8 cellular contexts compared by ENCODE assay signal in the genomic region with DNA sequence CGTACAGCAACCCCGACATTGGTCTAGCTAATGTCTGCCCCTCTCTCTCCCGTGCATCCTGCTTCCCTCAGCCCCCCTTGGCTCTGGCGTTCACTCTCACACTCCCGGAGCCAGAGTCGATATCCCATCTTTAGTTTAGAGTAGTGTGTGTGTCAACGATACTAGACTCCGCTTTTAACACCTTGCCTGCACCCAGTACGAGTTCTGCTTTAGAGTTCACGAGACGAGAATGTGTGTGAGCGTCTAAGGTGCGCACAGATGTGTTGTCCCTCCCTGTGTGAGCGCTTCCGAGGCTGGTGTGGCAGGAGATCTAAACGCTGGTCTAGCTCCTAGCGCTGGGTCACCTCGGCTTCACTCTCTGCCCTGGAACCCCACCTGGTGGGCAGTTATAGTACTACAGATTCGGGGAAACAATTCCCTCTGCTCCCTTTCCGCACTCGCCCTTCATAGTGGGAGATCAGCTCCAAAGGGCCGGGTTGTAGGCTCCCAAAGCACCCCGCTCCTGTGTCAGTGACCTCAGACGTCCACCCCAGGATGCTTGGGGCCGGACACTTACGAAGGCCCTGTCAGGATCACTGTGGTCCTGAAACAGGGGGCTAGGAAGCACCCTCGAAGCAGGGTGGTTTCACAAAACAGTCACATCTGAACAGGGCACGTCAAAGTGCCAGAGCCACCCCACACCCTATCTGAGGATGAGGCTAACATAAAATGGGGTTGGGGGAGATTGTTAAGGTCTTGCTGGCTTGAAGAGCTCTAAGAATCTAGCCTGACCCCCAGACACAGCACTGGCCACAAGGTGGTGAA. TPM values are rescaled to one million over a fixed set of nuclear protein-coding genes. Genes with fewer than 3 reads are reported as not detected.
DNase-seq lines count a peak whose midpoint lies in the region; ATAC-seq, FAIRE-seq and TF ChIP-seq lines count a peak whose summit lies in the region.

No MANE protein-coding gene starts in this region.

- DNase-seq in activated gamma-delta T cell treated with Interleukin-2 at 50 U/mL for 16 hours (peak; percentile 56), activated gamma-delta T cell (lab: John Stamatoyannopoulos, UW) (no peak), NCI-H2227 (lab: John Stamatoyannopoulos, UW; ENCODE audit: unreplicated experiment) (peak; percentile 87), activated B cell treated with CpG ODN at 0.5 μM for 24 hours (no peak), kidney (peak; percentile 78)
- peak; percentile 28 for DNase-seq in central memory CD4-positive, alpha-beta T cell
- peak; percentile 79 for DNase-seq in stimulated activated CD4-positive, alpha-beta T cell treated with anti-CD3 and anti-CD28 coated beads, Interleukin-15, amount 100 ng/mL, for 24 hours

- H3K27me3 Mint-ChIP-seq in activated B cell treated with CpG ODN at 0.5 μM for 24 hours = peaks cover 65% of the 10 kb centered on the region

- peaks cover 40% of the 10 kb centered on the region for H3K4me1 Mint-ChIP-seq in activated B cell treated with CpG ODN at 0.5 μM for 24 hours

- ATAC-seq in HG03135 (IDR thresholded peaks at IDR 0.05; ENCODE audit: unreplicated experiment) (peak; percentile 81), activated B cell treated with CpG ODN at 0.5 μM for 24 hours (ENCODE audit: low read depth) (peak; percentile 66)

- POLR2A ChIA-PET in activated B cell treated with CpG ODN at 0.5 μM for 24 hours (lab: Charles Lee) = no interaction called here

- CTCF ChIA-PET in activated B cell treated with CpG ODN at 0.5 μM for 24 hours (lab: Charles Lee) = interaction anchor here (0.7 to 1.3 kb wide), 8 partner anchors 11 to 620 kb away, joined by 3 to 19 read pairs (median 4); no protein-coding TSS in a partner anchor

- H3K36me3 Mint-ChIP-seq in activated B cell treated with CpG ODN at 0.5 μM for 24 hours (ENCODE audit: low read depth) = no peaks in the 10 kb centered on the region

- intact Hi-C loops in activated B cell treated with CpG ODN at 0.5 μM for 24 hours (cut with micrococcal nuclease) = loop anchor here (1.0 to 5.0 kb wide), 2 partner anchors 602 to 848 kb away; no protein-coding TSS in a partner anchor
- intact Hi-C loops in kidney (cut with DNase I) = loop anchor here (5.0 kb wide), 1 partner anchor 603 kb away; no protein-coding TSS in a partner anchor

- H3K4me3 ChIP-seq in kidney (ENCODE audit: low read length in 2 of 2) = peak overlapping the region; percentile 49 to 56

- TF ChIP-seq CTCF in activated B cell treated with CpG ODN at 0.5 μM for 24 hours (IDR thresholded peaks at IDR 0.05) (no peak), kidney (IDR thresholded peaks at IDR 0.05; ENCODE audit: borderline replicate concordance, extremely low read depth, insufficient read depth) (peak; percentile 84)

- no peak overlapping the region for H3K27ac ChIP-seq in kidney (ENCODE audit: low read depth in 2 of 2, low read length in 2 of 2)

- no peak for FAIRE-seq in kidney (lab: Jason Lieb, UNC)

- H3K9me3 ChIP-seq in kidney (ENCODE audit: control insufficient read depth in 1 of 2, low read length in 2 of 2) = no peaks in the 10 kb centered on the region

- H3K36me3 ChIP-seq in kidney (ENCODE audit: control insufficient read depth in 1 of 2, insufficient read depth in 2 of 2, low read length in 2 of 2) = no peaks in the 10 kb centered on the region

- peak overlapping the region in 1 of 2 donors; percentile 43 for H3K9ac ChIP-seq in kidney (ENCODE audit: low read length in 2 of 2)

- H3K27ac Mint-ChIP-seq in activated B cell treated with CpG ODN at 0.5 μM for 24 hours = peak overlapping the region; percentile 19

- H3K4me1 ChIP-seq in kidney (ENCODE audit: control insufficient read depth in 1 of 2, insufficient read depth in 1 of 2, low read depth in 1 of 2, low read length in 2 of 2) = peaks cover 3 to 20% of the 10 kb centered on the region in 2 donors

- H3K9me3 Mint-ChIP-seq in activated B cell treated with CpG ODN at 0.5 μM for 24 hours = peaks cover 4% of the 10 kb centered on the region

- peak overlapping the region; percentile 80 for H3K4me3 Mint-ChIP-seq in activated B cell treated with CpG ODN at 0.5 μM for 24 hours

RNA-seq across cellular contexts. Expression of a gene that starts 2.7 kb away (rescaled TPM):
- total RNA-seq in activated B cell treated with CpG ODN at 0.5 μM for 24 hours = not detected in 2 replicates
- total RNA-seq in kidney = 2.5 TPM
- polyA plus RNA-seq in kidney (ENCODE audit: insufficient read depth, low read depth, low replicate concordance) = 3.1 TPM

Comparison
In these comparisons a context has a peak if more than half of its experiments do, and no peak if none do; other contexts are left out.
1. DNase-seq: peak in activated gamma-delta T cell treated with Interleukin-2 at 50 U/mL for 16 hours (single experiment), NCI-H2227 (single experiment), central memory CD4-positive, alpha-beta T cell (single experiment), kidney (single experiment) and stimulated activated CD4-positive, alpha-beta T cell treated with anti-CD3 and anti-CD28 coated beads, Interleukin-15, amount 100 ng/mL, for 24 hours (single experiment); none in activated gamma-delta T cell (single experiment) and activated B cell treated with CpG ODN at 0.5 μM for 24 hours (single experiment).